Comparison of ENCODE assay signal across 9 cellular contexts in the genomic region with DNA sequence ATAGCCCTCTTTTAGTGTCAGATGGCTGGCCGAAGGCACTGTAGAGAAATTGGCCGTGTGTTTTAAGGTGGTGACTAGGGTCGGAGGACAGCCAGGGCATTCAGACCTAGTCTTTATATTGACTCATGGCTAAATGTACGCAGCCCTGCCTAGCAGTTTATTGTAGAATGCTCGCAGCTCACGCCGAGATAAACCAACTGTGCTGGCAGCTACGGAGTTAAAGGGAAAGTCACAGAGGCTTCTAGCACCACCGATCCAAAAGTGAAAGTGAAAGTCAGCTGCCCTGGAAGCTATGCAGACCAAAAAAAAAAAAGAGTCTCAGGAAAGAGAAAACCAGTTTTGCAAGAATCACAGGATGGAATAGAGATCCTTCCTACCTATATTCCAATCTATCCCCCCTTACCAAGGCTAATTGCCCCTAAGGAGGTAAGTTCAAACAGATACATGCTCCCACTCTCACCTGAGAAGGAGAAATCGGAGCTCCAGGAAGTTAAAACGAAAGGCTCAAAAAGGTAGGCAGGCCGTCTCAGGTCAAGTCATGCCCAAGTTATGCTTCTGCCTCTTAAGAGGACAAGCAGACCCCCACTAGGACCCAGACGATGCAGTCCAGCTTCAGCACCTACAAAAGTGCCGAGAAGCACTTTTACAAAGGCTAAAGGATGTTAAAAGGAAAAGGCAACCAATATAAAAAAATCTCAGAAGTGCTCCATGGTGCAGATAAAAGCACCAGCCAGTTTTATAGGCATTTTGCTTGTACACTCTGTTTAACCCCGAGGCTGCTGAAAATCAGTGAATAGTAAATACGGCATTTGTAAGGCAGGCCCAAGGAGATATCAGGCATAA. TPM values are rescaled to one million over a fixed set of nuclear protein-coding genes. Genes with fewer than 3 reads are reported as not detected.
DNase-seq lines count a peak whose midpoint lies in the region; ATAC-seq and TF ChIP-seq lines count a peak whose summit lies in the region.
"Had no signal": no experiment of that assay in that cellular context is flagged by ENCODE, and none has a peak within 500 bp of the region (broad histone marks: within the 10 kb centered on the region; RNA-seq: fewer than 3 reads in every experiment).

No MANE protein-coding gene starts in this region.

- H3K79me2 ChIP-seq in fibroblast of lung (ENCODE audit: control insufficient read depth, insufficient read depth, low read length): no peaks in the 10 kb centered on the region

- H3K36me3 ChIP-seq in NT2/D1 (ENCODE audit: insufficient read depth, insufficient read length, low read length) (no peaks in the 10 kb centered on the region), fibroblast of lung (ENCODE audit: control insufficient read depth, insufficient read depth, low read length) (no peaks in the 10 kb centered on the region), tibial nerve (no peaks in the 10 kb centered on the region)

- H3K4me3 ChIP-seq in NT2/D1 (ENCODE audit: insufficient read length, low read depth): peak overlapping the region; percentile 55
- H3K4me3 ChIP-seq in fibroblast of lung (replicated peaks in 1 of 4; ENCODE audit: control extremely low read depth in 1 of 4, insufficient read depth in 1 of 4, low read depth in 3 of 4, low read length in 4 of 4): peak overlapping the region; percentile 59 to 88 (median 67)
- peak overlapping the region; percentile 51 to 63 (median 58) for H3K4me3 ChIP-seq in tibial nerve

- peak overlapping the region; percentile 85 for H3K4me2 ChIP-seq in fibroblast of lung (ENCODE audit: extremely low read depth, insufficient read depth, low read length)

- no peak for TF ChIP-seq CTCF in GM20000 (IDR thresholded peaks at IDR 0.05; ENCODE audit: extremely low read depth, missing control alignments)
- TF ChIP-seq CTCF in fibroblast of lung (conservative IDR thresholded peaks at IDR 0.05 in 1 of 2, IDR thresholded peaks at IDR 0.05 in 1 of 2; ENCODE audit: low read depth in 1 of 2, low read length in 2 of 2): no peak
- no peak for TF ChIP-seq CTCF in tibial nerve (IDR thresholded peaks at IDR 0.05)

- TF ChIP-seq EP300 in tibial nerve (IDR thresholded peaks at IDR 0.05): peak in 1 of 2 donors; percentile 83

- WGBS in tibial nerve, 2 donors: 0 to 1% methylated on average over 16 of the region's 16 CpGs

- DNase-seq in COLO668 (lab: John Stamatoyannopoulos, UW; ENCODE audit: unreplicated experiment): peak; percentile 55
- DNase-seq in GM20000 (ENCODE audit: low spot score): peak; percentile 44
- DNase-seq in NT2/D1 (ENCODE audit: low read depth, low spot score): no peak
- DNase-seq in activated T-cell treated with anti-CD3 and anti-CD28 coated beads, Interleukin-2, amount 50 U/mL, for 1 hour: peak; percentile 52
- peak; percentile 80 to 91 for DNase-seq in fibroblast of lung (ENCODE audit: low read depth in 2 of 2)
- peak; percentile 86 for DNase-seq in myocyte (ENCODE audit: low read depth)
- DNase-seq in tibial nerve (ENCODE audit: low spot score in 2 of 2): peak in 1 of 2 donors; percentile 71

- TF ChIP-seq POLR2A in tibial nerve (IDR thresholded peaks at IDR 0.05): peak in 1 of 2 donors; percentile 33

- H3K9me3 ChIP-seq in NT2/D1 (ENCODE audit: insufficient read depth, low read length) (peaks cover 24% of the 10 kb centered on the region; the same call in 1 of the 2 replicates), fibroblast of lung (ENCODE audit: control insufficient read depth, insufficient read depth, low read depth, low read length) (no peaks in the 10 kb centered on the region), tibial nerve (peaks cover 0 to 9% (median 0%) of the 10 kb centered on the region in 4 donors)

- H4K20me1 ChIP-seq in fibroblast of lung (ENCODE audit: control insufficient read depth, extremely low read depth, insufficient read depth, low read length): no peaks in the 10 kb centered on the region

- H3K4me1 ChIP-seq in NT2/D1 (ENCODE audit: insufficient read depth, insufficient read length): peaks cover 18% of the 10 kb centered on the region
- H3K4me1 ChIP-seq in fibroblast of lung (ENCODE audit: control insufficient read depth, extremely low read depth, insufficient read depth, low read length): peaks cover 9% of the 10 kb centered on the region
- H3K4me1 ChIP-seq in tibial nerve: peaks cover 0 to 49% (median 11%) of the 10 kb centered on the region in 4 donors

- peak; percentile 51 for ATAC-seq in HG03571 (IDR thresholded peaks at IDR 0.05; ENCODE audit: unreplicated experiment)

- H3K27ac ChIP-seq in fibroblast of lung (ENCODE audit: insufficient read depth, low read length) (peak overlapping the region; percentile 75), tibial nerve (peak overlapping the region; percentile 85 to 97 (median 92))

- H3K9ac ChIP-seq in NT2/D1 (ENCODE audit: insufficient read length, low read depth) (peak overlapping the region; percentile 71), fibroblast of lung (ENCODE audit: insufficient read depth, low read length) (peak overlapping the region; percentile 52)

- no peaks in the 10 kb centered on the region for H3K27me3 ChIP-seq in NT2/D1 (ENCODE audit: insufficient read depth, insufficient read length)
- H3K27me3 ChIP-seq in fibroblast of lung (ENCODE audit: control insufficient read depth, insufficient read depth, low read length): no peaks in the 10 kb centered on the region
- H3K27me3 ChIP-seq in tibial nerve: no peaks in the 10 kb centered on the region

- H2AFZ ChIP-seq in fibroblast of lung (ENCODE audit: low read length): peak overlapping the region; percentile 100

RNA-seq across cellular contexts. Expression of a gene that starts 24.8 kb away (rescaled TPM):
- total RNA-seq in fibroblast of lung: not detected in 2 replicates
- polyA plus RNA-seq in fibroblast of lung: not detected in 2 replicates
- not detected in 2 replicates for polyA plus RNA-seq in fibroblast of lung (2012)
- polyA minus RNA-seq in fibroblast of lung (ENCODE audit: low replicate concordance): not detected in 2 replicates
- total RNA-seq in myocyte: 0.21 TPM in 1 of 2 replicates, not detected in the other
- polyA plus RNA-seq in myocyte (2012): 0.08 TPM
- total RNA-seq in tibial nerve: 1 to 10 TPM in 2 of 4 donors, under 1 TPM in 1, not detected in 1; 0.60 to 2.9 (median 1.2) TPM

RNA-seq across cellular contexts. Expression of a gene that starts 44.5 kb away (rescaled TPM):
- not detected in 2 replicates for total RNA-seq in fibroblast of lung
- polyA plus RNA-seq in fibroblast of lung: not detected in 2 replicates
- not detected in 2 replicates for polyA plus RNA-seq in fibroblast of lung (2012)
- not detected in 2 replicates for polyA minus RNA-seq in fibroblast of lung (ENCODE audit: low replicate concordance)
- total RNA-seq in myocyte: not detected in 2 replicates
- polyA plus RNA-seq in myocyte (2012): not detected
- not detected for total RNA-seq in tibial nerve
- total RNA-seq: T-helper 2 cell treated with Interferon-gamma antibody and Interleukin-4, amounts not matched to agents 100 ng/mL and 5 ng/mL, for 36 hours had no signal

RNA-seq across cellular contexts. Expression of a gene that starts 55.3 kb away (rescaled TPM):
- not detected in 2 replicates for total RNA-seq in fibroblast of lung
- not detected in 2 replicates for polyA plus RNA-seq in fibroblast of lung
- polyA plus RNA-seq in fibroblast of lung (2012): not detected in 2 replicates
- not detected in 2 replicates for polyA minus RNA-seq in fibroblast of lung (ENCODE audit: low replicate concordance)
- not detected in 2 replicates for total RNA-seq in myocyte
- not detected for polyA plus RNA-seq in myocyte (2012)
- not detected for total RNA-seq in tibial nerve
- total RNA-seq: T-helper 2 cell treated with Interferon-gamma antibody and Interleukin-4, amounts not matched to agents 100 ng/mL and 5 ng/mL, for 36 hours had no signal

RNA-seq across cellular contexts. Expression of a gene that starts 57.4 kb away (rescaled TPM):
- total RNA-seq in fibroblast of lung (0.17 and 0.26 TPM in 2 replicates), myocyte (under 0.01 and 0.03 TPM in 2 replicates), tibial nerve (1 to 10 TPM in 3 of 4 donors, under 1 TPM in 1; 0.90 to 2.4 (median 1.4) TPM)
- under 0.01 and 0.06 TPM in 2 replicates for polyA plus RNA-seq in fibroblast of lung
- polyA plus RNA-seq in fibroblast of lung (2012): 0.14 TPM in 1 of 2 replicates, not detected in the other
- polyA minus RNA-seq in fibroblast of lung (ENCODE audit: low replicate concordance): not detected in 2 replicates
- 0.04 TPM for polyA plus RNA-seq in myocyte (2012)
